19 cellular contexts compared by ENCODE assay signal in genomic region chr13:36377822-36378480, GRCh38. TPM values are rescaled to one million over a fixed set of nuclear protein-coding genes. Genes with fewer than 3 reads are reported as not detected.
"Had no signal": no experiment of that assay in that cellular context is flagged by ENCODE, and none has a peak within 500 bp of the region (broad histone marks: within the 10 kb centered on the region; RNA-seq: fewer than 3 reads in every experiment).

No MANE protein-coding gene starts in this region.

- H3K27ac ChIP-seq: epithelial cell of prostate, hepatocyte, prostate gland, spleen, thyroid gland had no signal

- H3K4me3 ChIP-seq: hepatocyte, prostate gland, spleen, thyroid gland had no signal

- ATAC-seq: activated CD8-positive, alpha-beta T cell treated with anti-CD3 and anti-CD28 coated beads for 36 hours; activated T-cell treated with anti-CD3 and anti-CD28 coated beads, Interleukin-2, amount 50 U/mL, for 4 hours; sciatic nerve had no signal

- H3K36me3 ChIP-seq: prostate gland, spleen, thyroid gland had no signal

- H3K27me3 ChIP-seq: hepatocyte, spleen, thyroid gland had no signal

- H3K79me2 ChIP-seq: hepatocyte had no signal

- H3K4me1 ChIP-seq: prostate gland, spleen, thyroid gland had no signal

- DNase-seq: activated B cell treated with CpG ODN at 0.5 μM for 24 hours; activated CD4-positive, alpha-beta T cell treated with anti-CD3 and anti-CD28 coated beads for 48 hours; activated CD8-positive, alpha-beta T cell treated with anti-CD3 and anti-CD28 coated beads for 36 hours; activated effector memory CD4-positive, alpha-beta T cell treated with Interleukin-2 at 50 U/mL for 16 hours; activated naive CD4-positive, alpha-beta T cell treated with anti-CD3 and anti-CD28 coated beads, Interleukin-2, amount 50 U/mL, for 16 hours; activated T-cell treated with anti-CD3 and anti-CD28 coated beads, Interleukin-2, amount 50 U/mL, for 4 hours; amniotic stem cell; dermis blood vessel endothelial cell; mesendoderm; occipital lobe; spleen; stimulated activated CD4-positive, alpha-beta T cell treated with anti-CD3 and anti-CD28 coated beads, Interleukin-1b, Interleukin-23, amount 100 ng/mL, for 48 hours; thyroid gland had no signal

- H3K9me3 ChIP-seq: prostate gland, spleen, thyroid gland had no signal

- H2AFZ ChIP-seq: hepatocyte had no signal

- H3K4me2 ChIP-seq: hepatocyte had no signal

RNA-seq across cellular contexts. Expression of gene CCNA1, which starts 54.3 kb away (rescaled TPM):
- total RNA-seq: activated CD8-positive, alpha-beta T cell treated with anti-CD3 and anti-CD28 coated beads for 36 hours; activated T-cell treated with anti-CD3 and anti-CD28 coated beads, Interleukin-2, amount 50 U/mL, for 4 hours; urinary bladder had no signal
- polyA plus RNA-seq: liver had no signal
